Comparison of ENCODE assay signal across 10 cellular contexts in genomic region chr9:89473762-89474469, GRCh38. TPM values are rescaled to one million over a fixed set of nuclear protein-coding genes. Genes with fewer than 3 reads are reported as not detected.
DNase-seq lines count a peak whose midpoint lies in the region; ATAC-seq and TF ChIP-seq lines count a peak whose summit lies in the region.
"Had no signal": no experiment of that assay in that cellular context is flagged by ENCODE, and none has a peak within 500 bp of the region (broad histone marks: within the 10 kb centered on the region; RNA-seq: fewer than 3 reads in every experiment).

No MANE protein-coding gene starts in this region.

- H3K36me3 ChIP-seq in BJ (ENCODE audit: control insufficient read depth, insufficient read depth, low read length) = no peaks in the 10 kb centered on the region

- DNase-seq in BJ (ENCODE audit: low read depth) (peak; percentile 89), fibroblast of villous mesenchyme (ENCODE audit: low read depth) (peak; percentile 97), NCI-H524 (lab: John Stamatoyannopoulos, UW) (no peak), mucosa of gallbladder (ENCODE audit: low spot score) (no peak)
- DNase-seq in stimulated activated CD8-positive, alpha-beta memory T cell treated with anti-CD3 and anti-CD28 coated beads, Interleukin-4, amount 100 ng/mL, for 48 hours = no peak
- DNase-seq: occipital lobe had no signal

- peak; percentile 63 for ATAC-seq in GM21619 (IDR thresholded peaks at IDR 0.05; ENCODE audit: unreplicated experiment)
- ATAC-seq in SK-N-SH treated with all-trans-retinoic acid at 6 μM for 48 hours = peak; percentile 82
- no peak for ATAC-seq in HG03571 (IDR thresholded peaks at IDR 0.05; ENCODE audit: unreplicated experiment)
- ATAC-seq: HCT116 had no signal

- TF ChIP-seq CTCF in BJ (IDR thresholded peaks at IDR 0.05; ENCODE audit: insufficient read depth, low read depth, low read length) (no peak), fibroblast of villous mesenchyme (IDR thresholded peaks at IDR 0.05; ENCODE audit: insufficient read depth, low read depth, low read length) (no peak)

- no peaks in the 10 kb centered on the region for H3K27me3 ChIP-seq in BJ (ENCODE audit: control insufficient read depth, insufficient read depth, low read length)

- no peak overlapping the region for H3K4me3 ChIP-seq in BJ (ENCODE audit: low read depth, low read length)
- no peak overlapping the region for H3K4me3 ChIP-seq in fibroblast of villous mesenchyme (ENCODE audit: low read depth, low read length)

- CTCF ChIA-PET in BJ (lab: Yijun Ruan, JAX) = interaction anchor here (1.2 to 1.6 kb wide), 2 partner anchors 16 to 48 kb away, joined by 3 read pairs; no protein-coding TSS in a partner anchor

- POLR2A ChIA-PET in BJ (lab: Charles Lee) = no interaction called here

TF ChIP-seq in SK-N-SH treated with all-trans-retinoic acid at 6 μM for 48 hours, 23 proteins besides CTCF, POLR2A, EP300 and RAD21:
- TF ChIP-seq TCF4 (CRISPR knock-in tag; IDR thresholded peaks at IDR 0.05; ENCODE audit: borderline replicate concordance) (peak; percentile 49; the same call in 1 of the 2 replicates), OSR1 (CRISPR knock-in tag; IDR thresholded peaks at IDR 0.05) (no peak)

RNA-seq across cellular contexts. Expression of gene SEMA4D, which starts 24.0 kb away (rescaled TPM):
- 0.38 and 0.50 TPM in 2 replicates for polyA plus RNA-seq in BJ (2011; rRNA removed)
- 0.33 and 0.57 TPM in 2 replicates for polyA minus RNA-seq in BJ (2011; rRNA and poly(A)+ RNA removed)
- total RNA-seq in fibroblast of villous mesenchyme = 0.43 and 1.6 TPM in 2 replicates
- total RNA-seq in mucosa of gallbladder = 66.2 TPM

Comparison
In these comparisons a context has a peak if more than half of its experiments do, and no peak if none do; other contexts are left out.
1. DNase-seq: peak in BJ (single experiment) and fibroblast of villous mesenchyme (single experiment); none in NCI-H524 (0 of 2), mucosa of gallbladder (single experiment) and stimulated activated CD8-positive, alpha-beta memory T cell treated with anti-CD3 and anti-CD28 coated beads, Interleukin-4, amount 100 ng/mL, for 48 hours (single experiment).
2. RNA of gene SEMA4D, which starts 24.0 kb away (total RNA-seq): 66.2 TPM in mucosa of gallbladder (single experiment); 0.43 to 1.6 TPM in fibroblast of villous mesenchyme; every median in the first group is over 10 times any median in the second.